In genomic region chr22:44145544-44145943, GRCh38 we compare ENCODE assay signal across 29 cellular contexts. TPM values are rescaled to one million over a fixed set of nuclear protein-coding genes. Genes with fewer than 3 reads are reported as not detected.
DNase-seq lines count a peak whose midpoint lies in the region; ATAC-seq, FAIRE-seq and TF ChIP-seq lines count a peak whose summit lies in the region.
"Had no signal": no experiment of that assay in that cellular context is flagged by ENCODE, and none has a peak within 500 bp of the region (broad histone marks: within the 10 kb centered on the region; RNA-seq: fewer than 3 reads in every experiment).

No MANE protein-coding gene starts in this region.

- no peak overlapping the region for H3K4me3 Mint-ChIP-seq in stimulated activated memory B cell treated with anti-CD40 and anti-IgM and Interleukin-4, amounts not matched to agents 10 μg/mL and 1 μg/mL and 100 μg/mL, for 72 hours
- H3K4me3 Mint-ChIP-seq in activated T-cell treated with anti-CD3 and anti-CD28 coated beads, Interleukin-2, amount 50 U/mL, for 72 hours, result no peak overlapping the region
- H3K4me3 Mint-ChIP-seq: activated naive CD8-positive, alpha-beta T cell treated with anti-CD3 and anti-CD28 coated beads, Interleukin-2, amount 10 ng/mL, durations not matched to agents 7 days and 5 days; CD4-positive, alpha-beta T cell; T-helper 2 cell treated with Interferon-gamma antibody and Interleukin-4, amounts not matched to agents 5 μg/mL and 100 μg/mL, for 36 hours had no signal

- H3K27ac Mint-ChIP-seq in stimulated activated memory B cell treated with anti-CD40 and anti-IgM and Interleukin-4, amounts not matched to agents 10 μg/mL and 1 μg/mL and 100 μg/mL, for 72 hours, result no peak overlapping the region
- H3K27ac Mint-ChIP-seq in activated T-cell treated with anti-CD3 and anti-CD28 coated beads, Interleukin-2, amount 50 U/mL, for 72 hours, result no peak overlapping the region
- H3K27ac Mint-ChIP-seq: activated naive CD8-positive, alpha-beta T cell treated with anti-CD3 and anti-CD28 coated beads, Interleukin-2, amount 10 ng/mL, durations not matched to agents 7 days and 5 days; CD4-positive, alpha-beta T cell; T-helper 2 cell treated with Interferon-gamma antibody and Interleukin-4, amounts not matched to agents 5 μg/mL and 100 μg/mL, for 36 hours had no signal

- intact Hi-C loops in left cardiac atrium (cut with DNase I) (no loop called here), psoas muscle (cut with DNase I) (no loop called here)

- no peak for TF ChIP-seq POLR2A in GM12891 (IDR thresholded peaks at IDR 0.05; ENCODE audit: low read depth, low read length)

- WGBS in psoas muscle, 3 donors, result 32 to 54% (median 33%) methylated on average over 8 of the region's 8 CpGs

- ATAC-seq in left cardiac atrium (peak; percentile 65 to 82), psoas muscle (peak; percentile 60 to 75 (median 67))
- no peak for ATAC-seq in stimulated activated memory B cell treated with anti-CD40 and anti-IgM and Interleukin-4, amounts not matched to agents 10 μg/mL and 1 μg/mL and 100 μg/mL, for 72 hours
- no peak for ATAC-seq in activated T-cell treated with anti-CD3 and anti-CD28 coated beads, Interleukin-2, amount 50 U/mL, for 72 hours (replicated peaks in 1 of 2)
- ATAC-seq: gastroesophageal sphincter, K562, right lobe of liver, SK-N-SH treated with all-trans-retinoic acid at 6 μM for 48 hours, WTC11 had no signal

- H3K9me3 ChIP-seq in BLaER1, result no peaks in the 10 kb centered on the region
- H3K9me3 ChIP-seq in psoas muscle, result no peaks in the 10 kb centered on the region
- H3K9me3 ChIP-seq: gastroesophageal sphincter, HAP-1, right lobe of liver had no signal

- peaks cover 65% of the 10 kb centered on the region for H3K36me3 Mint-ChIP-seq in stimulated activated memory B cell treated with anti-CD40 and anti-IgM and Interleukin-4, amounts not matched to agents 10 μg/mL and 1 μg/mL and 100 μg/mL, for 72 hours
- peaks cover 0 to 2% of the 10 kb centered on the region in 2 donors for H3K36me3 Mint-ChIP-seq in activated T-cell treated with anti-CD3 and anti-CD28 coated beads, Interleukin-2, amount 50 U/mL, for 72 hours (ENCODE audit: insufficient read depth in 2 of 2)
- H3K36me3 Mint-ChIP-seq: WTC11 had no signal

- H3K4me3 ChIP-seq in BLaER1 (no peak overlapping the region), psoas muscle (no peak overlapping the region)
- H3K4me3 ChIP-seq: gastroesophageal sphincter, HAP-1, K562, right lobe of liver had no signal

- no peaks in the 10 kb centered on the region for H3K27me3 Mint-ChIP-seq in stimulated activated memory B cell treated with anti-CD40 and anti-IgM and Interleukin-4, amounts not matched to agents 10 μg/mL and 1 μg/mL and 100 μg/mL, for 72 hours
- H3K27me3 Mint-ChIP-seq in activated T-cell treated with anti-CD3 and anti-CD28 coated beads, Interleukin-2, amount 50 U/mL, for 72 hours (ENCODE audit: low read depth), result no peaks in the 10 kb centered on the region
- H3K27me3 Mint-ChIP-seq: activated naive CD8-positive, alpha-beta T cell treated with anti-CD3 and anti-CD28 coated beads, Interleukin-2, amount 10 ng/mL, durations not matched to agents 7 days and 5 days; CD4-positive, alpha-beta T cell had no signal

- H3K9me3 Mint-ChIP-seq in stimulated activated memory B cell treated with anti-CD40 and anti-IgM and Interleukin-4, amounts not matched to agents 10 μg/mL and 1 μg/mL and 100 μg/mL, for 72 hours, result no peaks in the 10 kb centered on the region
- H3K9me3 Mint-ChIP-seq in activated T-cell treated with anti-CD3 and anti-CD28 coated beads, Interleukin-2, amount 50 U/mL, for 72 hours, result no peaks in the 10 kb centered on the region
- H3K9me3 Mint-ChIP-seq: CD4-positive, alpha-beta T cell; T-helper 2 cell treated with Interferon-gamma antibody and Interleukin-4, amounts not matched to agents 5 μg/mL and 100 μg/mL, for 36 hours; WTC11 had no signal

- peaks cover 52% of the 10 kb centered on the region for H3K4me1 ChIP-seq in BLaER1
- H3K4me1 ChIP-seq in psoas muscle, result no peaks in the 10 kb centered on the region
- H3K4me1 ChIP-seq: HAP-1, right lobe of liver had no signal

- H3K4me2 ChIP-seq in BLaER1, result peak overlapping the region; percentile 79

- H3K27ac ChIP-seq in BLaER1 (no peak overlapping the region), psoas muscle (no peak overlapping the region)
- H3K27ac ChIP-seq: gastroesophageal sphincter, right lobe of liver had no signal

- H4K20me1 ChIP-seq in BLaER1, result no peaks in the 10 kb centered on the region

- H3K27me3 ChIP-seq in BLaER1, result no peaks in the 10 kb centered on the region
- H3K27me3 ChIP-seq in psoas muscle (ENCODE audit: insufficient read depth in 3 of 3, low read length in 2 of 3), result no peaks in the 10 kb centered on the region
- H3K27me3 ChIP-seq: gastroesophageal sphincter, right lobe of liver had no signal

- 0 out of 2 replicates have a peak overlapping the region, but pooled peaks have one; percentile 8 for H3K9ac ChIP-seq in BLaER1

- DNase-seq in NCI-H2227 treated with DMSO at 0.1 percent for 48 hours (lab: John Stamatoyannopoulos, UW) (peak; percentile 40), left cardiac atrium (peak; percentile 45), psoas muscle (no peak), GM12891 (ENCODE audit: insufficient read length, low spot score) (no peak), T-helper 9 cell (no peak)
- DNase-seq in activated T-cell treated with anti-CD3 and anti-CD28 coated beads, Interleukin-2, amount 50 U/mL, for 72 hours, result no peak
- DNase-seq: ACHN; activated effector memory CD4-positive, alpha-beta T cell treated with Interleukin-2 at 50 U/mL for 16 hours; activated naive CD8-positive, alpha-beta T cell treated with anti-CD3 and anti-CD28 coated beads, Interleukin-2, amount 10 ng/mL, durations not matched to agents 7 days and 5 days; CD4-positive, alpha-beta T cell; DMS 273 treated with DMSO at 0.1 percent for 48 hours; effector memory CD4-positive, alpha-beta T cell; mammary epithelial cell; NCI-H1930; NCI-H510A treated with DMSO at 0.1 percent for 48 hours; right lobe of liver; stimulated activated CD4-positive, alpha-beta T cell treated with anti-CD3 and anti-CD28 coated beads, Interleukin-15, amount 100 ng/mL, for 24 hours had no signal

- 0 out of 2 replicates have a peak, but pooled peaks cover 4% of the 10 kb centered on the region for H3K36me3 ChIP-seq in BLaER1
- H3K36me3 ChIP-seq in psoas muscle (ENCODE audit: insufficient read depth in 1 of 2, low read depth in 1 of 2), result peaks cover 3 to 52% of the 10 kb centered on the region in 2 donors
- H3K36me3 ChIP-seq: right lobe of liver had no signal

- no peak for FAIRE-seq in GM12891 (lab: Jason Lieb, UNC)
- FAIRE-seq: colon, K562, RCC 7860 had no signal

- peaks cover 12% of the 10 kb centered on the region for H3K4me1 Mint-ChIP-seq in stimulated activated memory B cell treated with anti-CD40 and anti-IgM and Interleukin-4, amounts not matched to agents 10 μg/mL and 1 μg/mL and 100 μg/mL, for 72 hours
- no peaks in the 10 kb centered on the region for H3K4me1 Mint-ChIP-seq in activated T-cell treated with anti-CD3 and anti-CD28 coated beads, Interleukin-2, amount 50 U/mL, for 72 hours (ENCODE audit: low read depth)
- H3K4me1 Mint-ChIP-seq: activated naive CD8-positive, alpha-beta T cell treated with anti-CD3 and anti-CD28 coated beads, Interleukin-2, amount 10 ng/mL, durations not matched to agents 7 days and 5 days had no signal

- TF ChIP-seq CTCF in psoas muscle (IDR thresholded peaks at IDR 0.05), result no peak

TF ChIP-seq in GM12891, 5 proteins besides CTCF, POLR2A, EP300 and RAD21:
- no peak for TF ChIP-seq POU2F2 (IDR thresholded peaks at IDR 0.05; ENCODE audit: low read depth, low read length)
- no peak for TF ChIP-seq TAF1 (IDR thresholded peaks at IDR 0.05; ENCODE audit: low read depth, low read length)
- no peak for TF ChIP-seq POLR2AphosphoS5 (IDR thresholded peaks at IDR 0.05; ENCODE audit: low read depth, low read length)
- no peak for TF ChIP-seq PAX5 (IDR thresholded peaks at IDR 0.05; ENCODE audit: insufficient read depth, low read length, severe bottlenecking)
- TF ChIP-seq SPI1 (IDR thresholded peaks at IDR 0.05; ENCODE audit: low read depth, low read length), result no peak
TF ChIP-seq in GM12891: peak in this region for 0.

RNA-seq across cellular contexts. Expression of gene PARVG, which starts 35.2 kb away (rescaled TPM):
- total RNA-seq in left cardiac atrium (1 to 10 TPM; 6.0 to 9.5 TPM), psoas muscle (1 to 10 TPM; 1.4 to 3.2 (median 2.8) TPM)
- polyA plus RNA-seq in psoas muscle, result 1 to 10 TPM in 1 of 3 donors, under 1 TPM in 2; 0.77 to 1.5 (median 0.95) TPM
- polyA plus RNA-seq in GM12891 (2012; ENCODE audit: low read depth, missing spikeins), result 80.4 TPM
- 10 to 100 TPM; 74.9 to 81.5 TPM for total RNA-seq in activated T-cell treated with anti-CD3 and anti-CD28 coated beads, Interleukin-2, amount 50 U/mL, for 72 hours
- total RNA-seq: kidney epithelial cell, mammary epithelial cell, osteocyte had no signal
- polyA plus RNA-seq: K562, mammary epithelial cell had no signal

Comparison
In these comparisons a context has a peak if more than half of its experiments do, and no peak if none do; other contexts are left out.
1. DNase-seq: peak in NCI-H2227 treated with DMSO at 0.1 percent for 48 hours (single experiment) and left cardiac atrium (single experiment); none in psoas muscle (0 of 2), GM12891 (single experiment), T-helper 9 cell (single experiment) and activated T-cell treated with anti-CD3 and anti-CD28 coated beads, Interleukin-2, amount 50 U/mL, for 72 hours (0 of 2).
2. ATAC-seq: peak in left cardiac atrium (2 of 2) and psoas muscle (4 of 4); none in stimulated activated memory B cell treated with anti-CD40 and anti-IgM and Interleukin-4, amounts not matched to agents 10 μg/mL and 1 μg/mL and 100 μg/mL, for 72 hours (single experiment) and activated T-cell treated with anti-CD3 and anti-CD28 coated beads, Interleukin-2, amount 50 U/mL, for 72 hours (0 of 2).
3. RNA of gene PARVG, which starts 35.2 kb away (total RNA-seq): 74.9 to 81.5 TPM in activated T-cell treated with anti-CD3 and anti-CD28 coated beads, Interleukin-2, amount 50 U/mL, for 72 hours; 6.0 to 9.5 TPM in left cardiac atrium and 1.4 to 3.2 TPM in psoas muscle; every median in the first group is over 4 times any median in the second.